In genomic region chr1:10575616-10576015, GRCh38 we compare ENCODE assay signal across 16 cellular contexts.
A peak's percentile ranks its signal among the peaks of the same experiment; 100 is the strongest.
DNase-seq lines count a peak whose midpoint lies in the region; ATAC-seq, FAIRE-seq and TF ChIP-seq lines count a peak whose summit lies in the region.
"Had no signal": no experiment of that assay in that cellular context is flagged by ENCODE, and none has a peak within 500 bp of the region (broad histone marks: within the 10 kb centered on the region; RNA-seq: fewer than 3 reads in every experiment).

No MANE protein-coding gene starts in this region.

- H3K9me3 ChIP-seq in uterus: no peaks in the 10 kb centered on the region

- intact Hi-C loops in uterus (cut with DNase I; ENCODE audit: low total_unique reads): no loop called here

- no peaks in the 10 kb centered on the region for H3K27me3 ChIP-seq in uterus
- H3K27me3 ChIP-seq: neural progenitor cell had no signal

- no peak overlapping the region for H3K4me3 ChIP-seq in uterus
- H3K4me3 ChIP-seq: neural progenitor cell had no signal

- DNase-seq in RPMI7951 (ENCODE audit: low read depth): peak; percentile 73
- no peak for DNase-seq in epithelial cell of prostate (ENCODE audit: low read depth, low spot score)
- peak; percentile 74 for DNase-seq in renal cortical epithelial cell (ENCODE audit: low read depth)
- DNase-seq in T-helper 2 cell: no peak
- DNase-seq in COR-L47 (lab: John Stamatoyannopoulos, UW): no peak
- no peak for DNase-seq in uterus
- DNase-seq: activated CD8-positive, alpha-beta memory T cell treated with anti-CD3 and anti-CD28 coated beads, Interleukin-2, amount 10 ng/mL, durations not matched to agents 7 days and 5 days; DMS153; left ventricle myocardium superior; MM.1S; NCI-H345; RPMI8226 had no signal

- no peaks in the 10 kb centered on the region for H3K4me1 ChIP-seq in uterus
- H3K4me1 ChIP-seq: neural progenitor cell had no signal

- no peak for ATAC-seq in GM19324 (IDR thresholded peaks at IDR 0.05; ENCODE audit: low FRiP score, unreplicated experiment)
- ATAC-seq: activated CD8-positive, alpha-beta memory T cell treated with anti-CD3 and anti-CD28 coated beads, Interleukin-2, amount 10 ng/mL, durations not matched to agents 7 days and 5 days; left ventricle myocardium superior had no signal

- no peak for TF ChIP-seq CTCF in uterus (IDR thresholded peaks at IDR 0.05)

- H3K27ac ChIP-seq in epithelial cell of prostate: peak overlapping the region; percentile 52
- H3K27ac ChIP-seq in uterus: no peak overlapping the region
- H3K27ac ChIP-seq: neural progenitor cell had no signal

- H3K36me3 ChIP-seq in uterus: no peaks in the 10 kb centered on the region
- H3K36me3 ChIP-seq: neural progenitor cell had no signal

- FAIRE-seq in G401.6 (lab: Jason Lieb, UNC): peak; percentile 39
- FAIRE-seq: GM12891 had no signal

- TF ChIP-seq POLR2A in uterus (IDR thresholded peaks at IDR 0.05): no peak

Comparison
In these comparisons a context has a peak if more than half of its experiments do, and no peak if none do; other contexts are left out.
1. DNase-seq: peak in RPMI7951 (single experiment) and renal cortical epithelial cell (single experiment); none in epithelial cell of prostate (single experiment), T-helper 2 cell (0 of 5), COR-L47 (single experiment) and uterus (0 of 2).